Comparison of ENCODE assay signal across 24 cellular contexts in the genomic region with DNA sequence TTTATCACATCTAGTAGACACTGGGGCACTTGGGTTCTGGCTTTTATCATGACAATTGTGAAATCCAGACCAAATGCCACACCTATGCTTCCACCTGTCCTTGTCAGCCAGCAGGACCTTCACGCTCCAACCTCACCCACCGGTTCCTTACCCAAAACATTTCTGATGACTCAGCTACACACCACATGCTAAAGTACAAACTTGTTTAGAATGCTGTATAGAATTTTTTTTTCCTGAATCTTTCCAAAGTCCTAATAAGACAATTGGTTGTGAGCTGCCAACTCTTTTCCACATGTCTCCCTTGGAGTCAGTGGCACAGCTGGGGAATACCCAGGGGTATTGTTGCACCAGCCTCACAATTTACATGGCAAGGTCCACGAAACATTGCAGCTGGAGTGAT.
DNase-seq lines count a peak whose midpoint lies in the region; ATAC-seq, FAIRE-seq and TF ChIP-seq lines count a peak whose summit lies in the region.
"Had no signal": no experiment of that assay in that cellular context is flagged by ENCODE, and none has a peak within 500 bp of the region (broad histone marks: within the 10 kb centered on the region; RNA-seq: fewer than 3 reads in every experiment).

No MANE protein-coding gene starts in this region.

- CTCF ChIA-PET in MCF 10A (lab: Yijun Ruan, JAX): interaction anchor here (0.6 to 2.1 kb wide), 6 partner anchors 12 to 160 kb away, joined by 3 to 6 read pairs (median 3); no protein-coding TSS in a partner anchor
- CTCF ChIA-PET in endothelial cell of umbilical vein (lab: Charles Lee): interaction anchor here (1.1 to 4.5 kb wide), 8 partner anchors 9 to 140 kb away, joined by 3 to 39 read pairs (median 4); no protein-coding TSS in a partner anchor

- dilution Hi-C loops in endothelial cell of umbilical vein (cut with MboI; ENCODE audit: extremely low pct_ligation_motif_present, low sequenced_read_pairs): no loop called here

- no peak for ATAC-seq in GM18868 (IDR thresholded peaks at IDR 0.05; ENCODE audit: unreplicated experiment)
- ATAC-seq: activated naive CD4-positive, alpha-beta T cell treated with anti-CD3 and anti-CD28 coated beads, Interleukin-2, amount 50 U/mL, for 72 hours; esophagus mucosa had no signal

- no peak overlapping the region for H3K9ac ChIP-seq in endothelial cell of umbilical vein (replicated peaks; ENCODE audit: extremely low read depth, insufficient read depth, low read length)
- H3K9ac ChIP-seq in GM23248: no peak overlapping the region

- H3F3A ChIP-seq in GM23248 (ENCODE audit: insufficient read depth): no peaks in the 10 kb centered on the region

- H3K4me3 ChIP-seq in breast epithelium (no peak overlapping the region), endothelial cell of umbilical vein (replicated peaks in 1 of 3; ENCODE audit: insufficient read depth in 1 of 3, low read depth in 1 of 3, low read length in 3 of 3) (no peak overlapping the region), GM23248 (no peak overlapping the region)
- H3K4me3 ChIP-seq: psoas muscle, SJSA1, skin epidermis had no signal

- H3K9me2 ChIP-seq in GM23248 (ENCODE audit: insufficient read depth): no peaks in the 10 kb centered on the region

- H3K4me1 ChIP-seq in breast epithelium (no peaks in the 10 kb centered on the region), endothelial cell of umbilical vein (ENCODE audit: control insufficient read depth, extremely low read depth, insufficient read depth, low read length) (peaks cover 14% of the 10 kb centered on the region), GM23248 (ENCODE audit: insufficient read depth) (no peaks in the 10 kb centered on the region)
- H3K4me1 ChIP-seq: psoas muscle had no signal

- H3K27ac Mint-ChIP-seq in MCF 10A (ENCODE audit: low read depth, unreplicated experiment): no peak overlapping the region
- H3K27ac Mint-ChIP-seq in mesothelial cell of epicardium: peak overlapping the region; percentile 25

- peak; percentile 24 for DNase-seq in MCF 10A (ENCODE audit: unreplicated experiment)
- DNase-seq in breast epithelium (ENCODE audit: low spot score in 2 of 2): no peak
- peak; percentile 55 for DNase-seq in endothelial cell of umbilical vein (ENCODE audit: low read depth, low spot score)
- no peak for DNase-seq in mesothelial cell of epicardium (ENCODE audit: low spot score in 2 of 2, unreplicated experiment in 2 of 2)
- no peak for DNase-seq in urothelium cell line (ENCODE audit: low spot score)
- no peak for DNase-seq in GM23248
- DNase-seq in GM19238 (ENCODE audit: insufficient read length, low spot score): no peak
- DNase-seq: activated CD4-positive, alpha-beta T cell treated with anti-CD3 and anti-CD28 coated beads for 48 hours; aorta; effector CD4-positive, alpha-beta T cell; GF-D8; GOT3; NCI-H1694 treated with DMSO at 0.1 percent for 48 hours; NCI-H2171; NCI-H524; psoas muscle; stimulated activated CD4-positive, alpha-beta T cell treated with anti-CD3 and anti-CD28 coated beads, Interleukin-2, amount 100 ng/mL, for 24 hours had no signal

- FAIRE-seq in endothelial cell of umbilical vein (lab: Jason Lieb, UNC) (no peak), urothelium cell line (lab: Jason Lieb, UNC) (peak; percentile 37)
- FAIRE-seq: GM18507 had no signal

- H3K9me1 ChIP-seq in endothelial cell of umbilical vein (replicated peaks; ENCODE audit: control insufficient read depth, extremely low read depth, insufficient read depth, low read length): no peaks in the 10 kb centered on the region

- H3K9me3 Mint-ChIP-seq in MCF 10A (ENCODE audit: unreplicated experiment) (no peaks in the 10 kb centered on the region), mesothelial cell of epicardium (no peaks in the 10 kb centered on the region)
- H3K9me3 Mint-ChIP-seq: activated naive CD4-positive, alpha-beta T cell treated with anti-CD3 and anti-CD28 coated beads, Interleukin-2, amount 50 U/mL, for 72 hours had no signal

- in situ Hi-C loops in GM23248 (cut with MboI): no loop called here

- H3K36me3 ChIP-seq in breast epithelium: no peaks in the 10 kb centered on the region
- H3K36me3 ChIP-seq in endothelial cell of umbilical vein (ENCODE audit: control insufficient read depth in 2 of 2, extremely low read depth in 1 of 2, insufficient read depth in 2 of 2, low read length in 2 of 2): no peaks in the 10 kb centered on the region
- no peaks in the 10 kb centered on the region for H3K36me3 ChIP-seq in GM23248 (ENCODE audit: low read depth)
- H3K36me3 ChIP-seq: neutrophil, SJSA1 had no signal

- no peaks in the 10 kb centered on the region for H3K79me2 ChIP-seq in endothelial cell of umbilical vein (ENCODE audit: control insufficient read depth, insufficient read depth, low read length)
- H3K79me2 ChIP-seq in GM23248 (ENCODE audit: insufficient read depth): no peaks in the 10 kb centered on the region

- H3K4me3 Mint-ChIP-seq in MCF 10A (ENCODE audit: unreplicated experiment): no peak overlapping the region
- H3K4me3 Mint-ChIP-seq in mesothelial cell of epicardium: no peak overlapping the region

- POLR2A ChIA-PET in MCF 10A (lab: Yijun Ruan, JAX) (interaction anchor here (0.5 to 1.8 kb wide), 2 partner anchors 9 to 728 kb away, joined by 3 to 5 read pairs; no protein-coding TSS in a partner anchor), endothelial cell of umbilical vein (lab: Charles Lee) (no interaction called here)

- TF ChIP-seq CTCF in MCF 10A (IDR thresholded peaks at IDR 0.05; ENCODE audit: unreplicated experiment): no peak
- TF ChIP-seq CTCF in breast epithelium (IDR thresholded peaks at IDR 0.05): no peak
- TF ChIP-seq CTCF in endothelial cell of umbilical vein (IDR thresholded peaks at IDR 0.05; ENCODE audit: extremely low read depth in 1 of 2, insufficient read depth in 1 of 2, low read depth in 1 of 2, low read length in 2 of 2): no peak
- TF ChIP-seq CTCF in mesothelial cell of epicardium (IDR thresholded peaks at IDR 0.05; ENCODE audit: unreplicated experiment): no peak

- no peaks in the 10 kb centered on the region for H3K27me3 Mint-ChIP-seq in MCF 10A (ENCODE audit: insufficient read depth, unreplicated experiment)
- no peaks in the 10 kb centered on the region for H3K27me3 Mint-ChIP-seq in mesothelial cell of epicardium (ENCODE audit: low read depth)

- no peak overlapping the region for H2AFZ ChIP-seq in endothelial cell of umbilical vein (ENCODE audit: low read depth, low read length)
- H2AFZ ChIP-seq in GM23248: no peak overlapping the region

- 82 to 87% methylated on average over 3 of the region's 3 CpGs for WGBS in GM23248 (ENCODE audit: low coverage in 1 of 2, low lambda C conversion rate in 2 of 2, missing lambda C conversion rate in 2 of 2), 2 experiments

- H4K20me1 ChIP-seq in endothelial cell of umbilical vein (replicated peaks; ENCODE audit: control insufficient read depth, extremely low read depth, insufficient read depth, low read length) (no peaks in the 10 kb centered on the region), GM23248 (ENCODE audit: insufficient read depth) (no peaks in the 10 kb centered on the region; the same call in 1 of the 2 replicates)

- intact Hi-C loops in MCF 10A (cut with micrococcal nuclease): no loop called here
- intact Hi-C loops in breast epithelium (cut with DNase I; ENCODE audit: low total_unique reads): no loop called here
- intact Hi-C loops in endothelial cell of umbilical vein (cut with micrococcal nuclease): no loop called here

- H3K9me3 ChIP-seq in breast epithelium (no peaks in the 10 kb centered on the region), endothelial cell of umbilical vein (replicated peaks; ENCODE audit: control insufficient read depth, insufficient read depth, low read length) (no peaks in the 10 kb centered on the region), GM23248 (ENCODE audit: low read depth) (no peaks in the 10 kb centered on the region)
- H3K9me3 ChIP-seq: neutrophil, psoas muscle, SJSA1 had no signal

- no peak overlapping the region for H3K4me2 ChIP-seq in endothelial cell of umbilical vein (ENCODE audit: insufficient read depth, low read length)
- H3K4me2 ChIP-seq in GM23248 (ENCODE audit: unreplicated experiment): no peak overlapping the region

- no peak for TF ChIP-seq POLR2A in breast epithelium (IDR thresholded peaks at IDR 0.05)
- TF ChIP-seq POLR2A in endothelial cell of umbilical vein (IDR thresholded peaks at IDR 0.05; ENCODE audit: low read depth, low read length): no peak

- H3K27ac ChIP-seq in breast epithelium (no peak overlapping the region), endothelial cell of umbilical vein (ENCODE audit: insufficient read depth, low read depth, low read length) (no peak overlapping the region), GM23248 (no peak overlapping the region)
- H3K27ac ChIP-seq: neutrophil, psoas muscle, SJSA1, skin epidermis had no signal

- no peaks in the 10 kb centered on the region for H3K36me3 Mint-ChIP-seq in MCF 10A (ENCODE audit: insufficient read depth, unreplicated experiment)
- H3K36me3 Mint-ChIP-seq in mesothelial cell of epicardium: no peaks in the 10 kb centered on the region
- H3K36me3 Mint-ChIP-seq: activated naive CD4-positive, alpha-beta T cell treated with anti-CD3 and anti-CD28 coated beads, Interleukin-2, amount 50 U/mL, for 72 hours had no signal

- BruUV-seq in MCF 10A (replicated peaks; lab: Mats Ljungman, UMichigan): no TSS peak
- BruUV-seq in endothelial cell of umbilical vein (replicated peaks; lab: Mats Ljungman, UMichigan): no TSS peak

- H3K27me3 ChIP-seq in breast epithelium: no peaks in the 10 kb centered on the region
- H3K27me3 ChIP-seq in endothelial cell of umbilical vein (ENCODE audit: control insufficient read depth in 2 of 2, insufficient read depth in 2 of 2, low read length in 2 of 2): no peaks in the 10 kb centered on the region
- H3K27me3 ChIP-seq in GM23248 (replicated peaks; ENCODE audit: insufficient read depth): no peaks in the 10 kb centered on the region
- H3K27me3 ChIP-seq: neutrophil, SJSA1 had no signal

- peaks cover 14% of the 10 kb centered on the region for H3K4me1 Mint-ChIP-seq in MCF 10A (ENCODE audit: insufficient read depth, unreplicated experiment)
- peaks cover 69% of the 10 kb centered on the region for H3K4me1 Mint-ChIP-seq in mesothelial cell of epicardium

TF ChIP-seq in endothelial cell of umbilical vein, 7 proteins besides CTCF, POLR2A, EP300 and RAD21:
- no peak for TF ChIP-seq GATA2 (IDR thresholded peaks at IDR 0.05; ENCODE audit: insufficient read depth, insufficient read length, low read depth, low read length)
- no peak for TF ChIP-seq JUN (IDR thresholded peaks at IDR 0.05; ENCODE audit: borderline replicate concordance, insufficient read depth, insufficient read length, low read depth)
- no peak for TF ChIP-seq EZH2 (IDR thresholded peaks at IDR 0.05; ENCODE audit: borderline replicate concordance, low read depth, low read length, severe bottlenecking)
- no peak for TF ChIP-seq POLR2AphosphoS5 (IDR thresholded peaks at IDR 0.05; ENCODE audit: insufficient read depth, low read depth, low read length)
- TF ChIP-seq MYC (IDR thresholded peaks at IDR 0.05; ENCODE audit: low read depth, low read length): no peak
- TF ChIP-seq, protein P1, sequence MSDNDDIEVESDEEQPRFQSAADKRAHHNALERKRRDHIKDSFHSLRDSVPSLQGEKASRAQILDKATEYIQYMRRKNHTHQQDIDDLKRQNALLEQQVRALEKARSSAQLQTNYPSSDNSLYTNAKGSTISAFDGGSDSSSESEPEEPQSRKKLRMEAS (IDR thresholded peaks at IDR 0.05; ENCODE audit: insufficient read depth, insufficient read length): no peak
- no peak for TF ChIP-seq FOS (IDR thresholded peaks at IDR 0.05; ENCODE audit: borderline replicate concordance, insufficient read depth, low read length)

Comparison
In these comparisons a context has a peak if more than half of its experiments do, and no peak if none do; other contexts are left out.
1. DNase-seq: peak in MCF 10A (single experiment) and endothelial cell of umbilical vein (single experiment); none in breast epithelium (0 of 2), mesothelial cell of epicardium (0 of 2), urothelium cell line (single experiment), GM23248 (single experiment) and GM19238 (single experiment).